ENCODE assay signal across 1 cellular context in the genomic region with DNA sequence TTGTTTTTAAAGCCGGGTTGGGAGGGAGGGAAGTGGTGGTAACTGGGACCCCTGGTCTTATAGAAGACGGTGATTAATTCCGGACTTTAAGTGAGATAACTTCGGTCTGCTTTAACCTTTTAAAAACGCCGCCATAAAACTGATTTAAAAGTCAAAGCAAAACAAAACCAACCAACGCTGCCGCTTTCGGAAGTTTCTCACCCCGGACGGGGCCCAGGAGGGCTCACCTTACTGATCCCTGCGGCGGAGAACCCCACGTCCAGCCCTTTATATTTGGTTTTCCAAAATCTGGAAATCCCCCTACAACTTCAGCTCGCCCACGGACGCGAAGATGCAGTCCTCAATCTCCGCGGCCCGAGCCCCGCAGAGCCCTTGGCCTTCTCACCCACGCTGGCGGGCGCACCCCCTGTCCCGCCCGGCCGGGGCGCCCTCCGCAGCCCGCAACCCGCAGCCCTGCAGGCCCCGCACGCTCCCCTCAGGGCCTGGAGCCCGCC.
TF ChIP-seq lines count a peak whose summit lies in the region.

No MANE protein-coding gene starts in this region.

TF ChIP-seq in HepG2, 621 proteins besides CTCF, POLR2A, EP300 and RAD21 (continued from another document and continues in another):
- TF ChIP-seq TCF12 (IDR thresholded peaks at IDR 0.05) = no peak
- no peak for TF ChIP-seq TCF12 (CRISPR knock-in tag; IDR thresholded peaks at IDR 0.05)
- TF ChIP-seq, protein P1, sequence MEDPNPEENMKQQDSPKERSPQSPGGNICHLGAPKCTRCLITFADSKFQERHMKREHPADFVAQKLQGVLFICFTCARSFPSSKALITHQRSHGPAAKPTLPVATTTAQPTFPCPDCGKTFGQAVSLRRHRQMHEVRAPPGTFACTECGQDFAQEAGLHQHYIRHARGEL (CRISPR knock-in tag; IDR thresholded peaks at IDR 0.05) = no peak
- TF ChIP-seq, protein P2, sequence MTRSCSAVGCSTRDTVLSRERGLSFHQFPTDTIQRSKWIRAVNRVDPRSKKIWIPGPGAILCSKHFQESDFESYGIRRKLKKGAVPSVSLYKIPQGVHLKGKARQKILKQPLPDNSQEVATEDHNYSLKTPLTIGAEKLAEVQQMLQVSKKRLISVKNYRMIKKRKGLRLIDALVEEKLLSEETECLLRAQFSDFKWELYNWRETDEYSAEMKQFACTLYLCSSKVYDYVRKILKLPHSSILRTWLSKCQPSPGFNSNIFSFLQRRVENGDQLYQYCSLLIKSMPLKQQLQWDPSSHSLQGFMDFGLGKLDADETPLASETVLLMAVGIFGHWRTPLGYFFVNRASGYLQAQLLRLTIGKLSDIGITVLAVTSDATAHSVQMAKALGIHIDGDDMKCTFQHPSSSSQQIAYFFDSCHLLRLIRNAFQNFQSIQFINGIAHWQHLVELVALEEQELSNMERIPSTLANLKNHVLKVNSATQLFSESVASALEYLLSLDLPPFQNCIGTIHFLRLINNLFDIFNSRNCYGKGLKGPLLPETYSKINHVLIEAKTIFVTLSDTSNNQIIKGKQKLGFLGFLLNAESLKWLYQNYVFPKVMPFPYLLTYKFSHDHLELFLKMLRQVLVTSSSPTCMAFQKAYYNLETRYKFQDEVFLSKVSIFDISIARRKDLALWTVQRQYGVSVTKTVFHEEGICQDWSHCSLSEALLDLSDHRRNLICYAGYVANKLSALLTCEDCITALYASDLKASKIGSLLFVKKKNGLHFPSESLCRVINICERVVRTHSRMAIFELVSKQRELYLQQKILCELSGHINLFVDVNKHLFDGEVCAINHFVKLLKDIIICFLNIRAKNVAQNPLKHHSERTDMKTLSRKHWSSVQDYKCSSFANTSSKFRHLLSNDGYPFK (CRISPR knock-in tag; IDR thresholded peaks at IDR 0.05; ENCODE audit: borderline replicate concordance) = no peak
- TF ChIP-seq, protein P3, sequence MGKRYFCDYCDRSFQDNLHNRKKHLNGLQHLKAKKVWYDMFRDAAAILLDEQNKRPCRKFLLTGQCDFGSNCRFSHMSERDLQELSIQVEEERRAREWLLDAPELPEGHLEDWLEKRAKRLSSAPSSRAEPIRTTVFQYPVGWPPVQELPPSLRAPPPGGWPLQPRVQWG (CRISPR knock-in tag; IDR thresholded peaks at IDR 0.05; ENCODE audit: borderline replicate concordance, low read depth) = no peak
- TF ChIP-seq CBX5 (CRISPR knock-in tag; IDR thresholded peaks at IDR 0.05; ENCODE audit: borderline replicate concordance) = no peak
- TF ChIP-seq FIP1L1 (IDR thresholded peaks at IDR 0.05; ENCODE audit: borderline replicate concordance, insufficient read depth, low read depth, low read length) = no peak
- TF ChIP-seq, protein P4, sequence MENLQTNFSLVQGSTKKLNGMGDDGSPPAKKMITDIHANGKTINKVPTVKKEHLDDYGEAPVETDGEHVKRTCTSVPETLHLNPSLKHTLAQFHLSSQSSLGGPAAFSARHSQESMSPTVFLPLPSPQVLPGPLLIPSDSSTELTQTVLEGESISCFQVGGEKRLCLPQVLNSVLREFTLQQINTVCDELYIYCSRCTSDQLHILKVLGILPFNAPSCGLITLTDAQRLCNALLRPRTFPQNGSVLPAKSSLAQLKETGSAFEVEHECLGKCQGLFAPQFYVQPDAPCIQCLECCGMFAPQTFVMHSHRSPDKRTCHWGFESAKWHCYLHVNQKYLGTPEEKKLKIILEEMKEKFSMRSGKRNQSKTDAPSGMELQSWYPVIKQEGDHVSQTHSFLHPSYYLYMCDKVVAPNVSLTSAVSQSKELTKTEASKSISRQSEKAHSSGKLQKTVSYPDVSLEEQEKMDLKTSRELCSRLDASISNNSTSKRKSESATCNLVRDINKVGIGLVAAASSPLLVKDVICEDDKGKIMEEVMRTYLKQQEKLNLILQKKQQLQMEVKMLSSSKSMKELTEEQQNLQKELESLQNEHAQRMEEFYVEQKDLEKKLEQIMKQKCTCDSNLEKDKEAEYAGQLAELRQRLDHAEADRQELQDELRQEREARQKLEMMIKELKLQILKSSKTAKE (CRISPR knock-in tag; IDR thresholded peaks at IDR 0.05; ENCODE audit: borderline replicate concordance) = no peak
- TF ChIP-seq, protein P5, sequence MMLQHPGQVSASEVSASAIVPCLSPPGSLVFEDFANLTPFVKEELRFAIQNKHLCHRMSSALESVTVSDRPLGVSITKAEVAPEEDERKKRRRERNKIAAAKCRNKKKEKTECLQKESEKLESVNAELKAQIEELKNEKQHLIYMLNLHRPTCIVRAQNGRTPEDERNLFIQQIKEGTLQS (CRISPR knock-in tag; IDR thresholded peaks at IDR 0.05) = no peak
- TF ChIP-seq TBL1XR1 (IDR thresholded peaks at IDR 0.05; ENCODE audit: borderline replicate concordance, low read length, partially characterized antibody) = no peak
- no peak for TF ChIP-seq ZNF75D (CRISPR knock-in tag; IDR thresholded peaks at IDR 0.05; ENCODE audit: borderline replicate concordance)
- TF ChIP-seq NFKB2 (CRISPR knock-in tag; IDR thresholded peaks at IDR 0.05; ENCODE audit: borderline replicate concordance) = no peak
- TF ChIP-seq, protein P6, sequence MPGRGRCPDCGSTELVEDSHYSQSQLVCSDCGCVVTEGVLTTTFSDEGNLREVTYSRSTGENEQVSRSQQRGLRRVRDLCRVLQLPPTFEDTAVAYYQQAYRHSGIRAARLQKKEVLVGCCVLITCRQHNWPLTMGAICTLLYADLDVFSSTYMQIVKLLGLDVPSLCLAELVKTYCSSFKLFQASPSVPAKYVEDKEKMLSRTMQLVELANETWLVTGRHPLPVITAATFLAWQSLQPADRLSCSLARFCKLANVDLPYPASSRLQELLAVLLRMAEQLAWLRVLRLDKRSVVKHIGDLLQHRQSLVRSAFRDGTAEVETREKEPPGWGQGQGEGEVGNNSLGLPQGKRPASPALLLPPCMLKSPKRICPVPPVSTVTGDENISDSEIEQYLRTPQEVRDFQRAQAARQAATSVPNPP (CRISPR knock-in tag; IDR thresholded peaks at IDR 0.05) = 0 out of 2 replicates have a peak, but pooled peaks have one; percentile 5
- TF ChIP-seq ZNF431 (CRISPR knock-in tag; IDR thresholded peaks at IDR 0.05; ENCODE audit: borderline replicate concordance, low read depth) = no peak
- no peak; the same call in 1 of the 2 replicates for TF ChIP-seq ZNF329 (CRISPR knock-in tag; IDR thresholded peaks at IDR 0.05; ENCODE audit: low read depth)
- no peak for TF ChIP-seq RELA (CRISPR knock-in tag; IDR thresholded peaks at IDR 0.05)
- no peak for TF ChIP-seq ZNF879 (CRISPR knock-in tag; IDR thresholded peaks at IDR 0.05)
- TF ChIP-seq, protein P7, sequence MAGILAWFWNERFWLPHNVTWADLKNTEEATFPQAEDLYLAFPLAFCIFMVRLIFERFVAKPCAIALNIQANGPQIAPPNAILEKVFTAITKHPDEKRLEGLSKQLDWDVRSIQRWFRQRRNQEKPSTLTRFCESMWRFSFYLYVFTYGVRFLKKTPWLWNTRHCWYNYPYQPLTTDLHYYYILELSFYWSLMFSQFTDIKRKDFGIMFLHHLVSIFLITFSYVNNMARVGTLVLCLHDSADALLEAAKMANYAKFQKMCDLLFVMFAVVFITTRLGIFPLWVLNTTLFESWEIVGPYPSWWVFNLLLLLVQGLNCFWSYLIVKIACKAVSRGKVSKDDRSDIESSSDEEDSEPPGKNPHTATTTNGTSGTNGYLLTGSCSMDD (CRISPR knock-in tag; IDR thresholded peaks at IDR 0.05) = no peak
- no peak for TF ChIP-seq ZNF256 (CRISPR knock-in tag; conservative IDR thresholded peaks at IDR 0.05)
- TF ChIP-seq, protein P8, sequence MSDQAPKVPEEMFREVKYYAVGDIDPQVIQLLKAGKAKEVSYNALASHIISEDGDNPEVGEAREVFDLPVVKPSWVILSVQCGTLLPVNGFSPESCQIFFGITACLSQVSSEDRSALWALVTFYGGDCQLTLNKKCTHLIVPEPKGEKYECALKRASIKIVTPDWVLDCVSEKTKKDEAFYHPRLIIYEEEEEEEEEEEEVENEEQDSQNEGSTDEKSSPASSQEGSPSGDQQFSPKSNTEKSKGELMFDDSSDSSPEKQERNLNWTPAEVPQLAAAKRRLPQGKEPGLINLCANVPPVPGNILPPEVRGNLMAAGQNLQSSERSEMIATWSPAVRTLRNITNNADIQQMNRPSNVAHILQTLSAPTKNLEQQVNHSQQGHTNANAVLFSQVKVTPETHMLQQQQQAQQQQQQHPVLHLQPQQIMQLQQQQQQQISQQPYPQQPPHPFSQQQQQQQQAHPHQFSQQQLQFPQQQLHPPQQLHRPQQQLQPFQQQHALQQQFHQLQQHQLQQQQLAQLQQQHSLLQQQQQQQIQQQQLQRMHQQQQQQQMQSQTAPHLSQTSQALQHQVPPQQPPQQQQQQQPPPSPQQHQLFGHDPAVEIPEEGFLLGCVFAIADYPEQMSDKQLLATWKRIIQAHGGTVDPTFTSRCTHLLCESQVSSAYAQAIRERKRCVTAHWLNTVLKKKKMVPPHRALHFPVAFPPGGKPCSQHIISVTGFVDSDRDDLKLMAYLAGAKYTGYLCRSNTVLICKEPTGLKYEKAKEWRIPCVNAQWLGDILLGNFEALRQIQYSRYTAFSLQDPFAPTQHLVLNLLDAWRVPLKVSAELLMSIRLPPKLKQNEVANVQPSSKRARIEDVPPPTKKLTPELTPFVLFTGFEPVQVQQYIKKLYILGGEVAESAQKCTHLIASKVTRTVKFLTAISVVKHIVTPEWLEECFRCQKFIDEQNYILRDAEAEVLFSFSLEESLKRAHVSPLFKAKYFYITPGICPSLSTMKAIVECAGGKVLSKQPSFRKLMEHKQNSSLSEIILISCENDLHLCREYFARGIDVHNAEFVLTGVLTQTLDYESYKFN (CRISPR knock-in tag; conservative IDR thresholded peaks at IDR 0.05) = no peak
- TF ChIP-seq ZFP36L1 (CRISPR knock-in tag; IDR thresholded peaks at IDR 0.05) = no peak
- TF ChIP-seq HNRNPLL (IDR thresholded peaks at IDR 0.05; ENCODE audit: low read depth, low read length, poor library complexity, severe bottlenecking) = peak; percentile 7
- TF ChIP-seq ZNF670 (CRISPR knock-in tag; IDR thresholded peaks at IDR 0.05; ENCODE audit: borderline replicate concordance) = 0 out of 2 replicates have a peak, but pooled peaks have one; percentile 10
- TF ChIP-seq AHR (CRISPR knock-in tag; IDR thresholded peaks at IDR 0.05) = no peak
- no peak for TF ChIP-seq MED1 (CRISPR knock-in tag; IDR thresholded peaks at IDR 0.05)
- TF ChIP-seq, protein P9, sequence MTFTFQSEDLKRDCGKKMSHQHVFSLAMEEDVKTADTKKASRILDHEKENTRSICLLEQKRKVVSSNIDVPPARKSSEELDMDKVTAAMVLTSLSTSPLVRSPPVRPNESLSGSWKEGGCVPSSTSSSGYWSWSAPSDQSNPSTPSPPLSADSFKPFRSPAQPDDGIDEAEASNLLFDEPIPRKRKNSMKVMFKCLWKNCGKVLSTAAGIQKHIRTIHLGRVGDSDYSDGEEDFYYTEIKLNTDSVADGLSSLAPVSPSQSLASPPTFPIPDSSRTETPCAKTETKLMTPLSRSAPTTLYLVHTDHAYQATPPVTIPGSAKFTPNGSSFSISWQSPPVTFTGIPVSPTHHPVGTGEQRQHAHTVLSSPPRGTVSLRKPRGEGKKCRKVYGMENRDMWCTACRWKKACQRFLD (CRISPR knock-in tag; IDR thresholded peaks at IDR 0.05; ENCODE audit: borderline replicate concordance) = no peak
- TF ChIP-seq SCMH1 (CRISPR knock-in tag; IDR thresholded peaks at IDR 0.05; ENCODE audit: borderline replicate concordance) = no peak
- TF ChIP-seq DPF2 (CRISPR knock-in tag; IDR thresholded peaks at IDR 0.05; ENCODE audit: borderline replicate concordance, low read depth) = no peak
- TF ChIP-seq ZNF777 (CRISPR knock-in tag; IDR thresholded peaks at IDR 0.05) = peak; percentile 83
- no peak for TF ChIP-seq SIX1 (CRISPR knock-in tag; IDR thresholded peaks at IDR 0.05; ENCODE audit: borderline replicate concordance)
- TF ChIP-seq, protein P10, sequence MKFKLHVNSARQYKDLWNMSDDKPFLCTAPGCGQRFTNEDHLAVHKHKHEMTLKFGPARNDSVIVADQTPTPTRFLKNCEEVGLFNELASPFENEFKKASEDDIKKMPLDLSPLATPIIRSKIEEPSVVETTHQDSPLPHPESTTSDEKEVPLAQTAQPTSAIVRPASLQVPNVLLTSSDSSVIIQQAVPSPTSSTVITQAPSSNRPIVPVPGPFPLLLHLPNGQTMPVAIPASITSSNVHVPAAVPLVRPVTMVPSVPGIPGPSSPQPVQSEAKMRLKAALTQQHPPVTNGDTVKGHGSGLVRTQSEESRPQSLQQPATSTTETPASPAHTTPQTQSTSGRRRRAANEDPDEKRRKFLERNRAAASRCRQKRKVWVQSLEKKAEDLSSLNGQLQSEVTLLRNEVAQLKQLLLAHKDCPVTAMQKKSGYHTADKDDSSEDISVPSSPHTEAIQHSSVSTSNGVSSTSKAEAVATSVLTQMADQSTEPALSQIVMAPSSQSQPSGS (CRISPR knock-in tag; IDR thresholded peaks at IDR 0.05) = no peak
- TF ChIP-seq ZNF350 (CRISPR knock-in tag; IDR thresholded peaks at IDR 0.05; ENCODE audit: borderline replicate concordance, low read depth) = no peak
- no peak for TF ChIP-seq PCBP2 (optimal IDR thresholded peaks at IDR 0.05; ENCODE audit: low read depth, low read length, poor library complexity, severe bottlenecking)
- no peak for TF ChIP-seq ZNF274 (CRISPR knock-in tag; IDR thresholded peaks at IDR 0.05)
- peak; percentile 4; the same call in 1 of the 2 replicates for TF ChIP-seq KDM5B (CRISPR knock-in tag; IDR thresholded peaks at IDR 0.05; ENCODE audit: borderline replicate concordance)
- TF ChIP-seq HOXA9 (CRISPR knock-in tag; IDR thresholded peaks at IDR 0.05; ENCODE audit: borderline replicate concordance) = no peak
- TF ChIP-seq, protein P11, sequence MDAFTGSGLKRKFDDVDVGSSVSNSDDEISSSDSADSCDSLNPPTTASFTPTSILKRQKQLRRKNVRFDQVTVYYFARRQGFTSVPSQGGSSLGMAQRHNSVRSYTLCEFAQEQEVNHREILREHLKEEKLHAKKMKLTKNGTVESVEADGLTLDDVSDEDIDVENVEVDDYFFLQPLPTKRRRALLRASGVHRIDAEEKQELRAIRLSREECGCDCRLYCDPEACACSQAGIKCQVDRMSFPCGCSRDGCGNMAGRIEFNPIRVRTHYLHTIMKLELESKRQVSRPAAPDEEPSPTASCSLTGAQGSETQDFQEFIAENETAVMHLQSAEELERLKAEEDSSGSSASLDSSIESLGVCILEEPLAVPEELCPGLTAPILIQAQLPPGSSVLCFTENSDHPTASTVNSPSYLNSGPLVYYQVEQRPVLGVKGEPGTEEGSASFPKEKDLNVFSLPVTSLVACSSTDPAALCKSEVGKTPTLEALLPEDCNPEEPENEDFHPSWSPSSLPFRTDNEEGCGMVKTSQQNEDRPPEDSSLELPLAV (CRISPR knock-in tag; conservative IDR thresholded peaks at IDR 0.05; ENCODE audit: low read depth) = no peak
